23 cellular contexts compared by ENCODE assay signal in genomic region chr14:90072350-90072749, GRCh38. TPM values are rescaled to one million over a fixed set of nuclear protein-coding genes. Genes with fewer than 3 reads are reported as not detected.
DNase-seq lines count a peak whose midpoint lies in the region; ATAC-seq and TF ChIP-seq lines count a peak whose summit lies in the region.
"Had no signal": no experiment of that assay in that cellular context is flagged by ENCODE, and none has a peak within 500 bp of the region (broad histone marks: within the 10 kb centered on the region; RNA-seq: fewer than 3 reads in every experiment).

No MANE protein-coding gene starts in this region.

- no peaks in the 10 kb centered on the region for H3K36me3 ChIP-seq in right atrium auricular region
- no peaks in the 10 kb centered on the region for H3K36me3 ChIP-seq in heart left ventricle
- no peaks in the 10 kb centered on the region for H3K36me3 ChIP-seq in left ventricle myocardium inferior
- no peaks in the 10 kb centered on the region for H3K36me3 ChIP-seq in aorta (ENCODE audit: control insufficient read depth in 1 of 2, insufficient read depth in 2 of 2, low read length in 1 of 2)
- H3K36me3 ChIP-seq: BLaER1 had no signal

- H3K4me1 Mint-ChIP-seq in stimulated activated memory B cell treated with anti-CD40 and anti-IgM and Interleukin-4, amounts not matched to agents 10 μg/mL and 1 μg/mL and 100 μg/mL, for 72 hours: no peaks in the 10 kb centered on the region
- H3K4me1 Mint-ChIP-seq in mesothelial cell of epicardium: no peaks in the 10 kb centered on the region
- H3K4me1 Mint-ChIP-seq: B cell; CD4-positive, CD25-positive, alpha-beta regulatory T cell; GM23338; H9 had no signal

- no peak for DNase-seq in Right ventricle myocardium inferior (ENCODE audit: missing footprints)
- DNase-seq in right atrium auricular region (ENCODE audit: low spot score): no peak
- peak in 2 of 5 donors; percentile 37 to 48 for DNase-seq in heart left ventricle
- no peak for DNase-seq in left ventricle myocardium inferior
- DNase-seq in mesothelial cell of epicardium (ENCODE audit: low spot score in 2 of 2, unreplicated experiment in 2 of 2): no peak
- no peak for DNase-seq in aorta
- DNase-seq: Caco-2; CD4-positive, CD25-positive, alpha-beta regulatory T cell; CD8-positive, alpha-beta T cell; DMS153; EL; GDM1; H9 had no signal

- H3K27ac ChIP-seq in right atrium auricular region: peak overlapping the region in 1 of 2 donors; percentile 51
- H3K27ac ChIP-seq in heart left ventricle: peak overlapping the region in 2 of 12 donors; percentile 50 to 59
- peak overlapping the region; percentile 55 for H3K27ac ChIP-seq in left ventricle myocardium inferior (replicated peaks)
- no peak overlapping the region for H3K27ac ChIP-seq in aorta (ENCODE audit: low read depth in 1 of 2, low read length in 2 of 2)
- H3K27ac ChIP-seq: 22Rv1, BLaER1, C4-2B had no signal

- 39 to 62% (median 44%) methylated on average over 6 of the region's 6 CpGs for WGBS in heart left ventricle, 4 donors
- 70 to 71% methylated on average over 6 of the region's 6 CpGs for WGBS in aorta, 2 donors

- no peak overlapping the region for H3K4me3 Mint-ChIP-seq in stimulated activated memory B cell treated with anti-CD40 and anti-IgM and Interleukin-4, amounts not matched to agents 10 μg/mL and 1 μg/mL and 100 μg/mL, for 72 hours
- no peak overlapping the region for H3K4me3 Mint-ChIP-seq in mesothelial cell of epicardium
- H3K4me3 Mint-ChIP-seq: B cell; CD4-positive, CD25-positive, alpha-beta regulatory T cell; CD8-positive, alpha-beta T cell; GM23338; H9 had no signal

- TF ChIP-seq POLR2A in heart left ventricle (IDR thresholded peaks at IDR 0.05): no peak

- H3K36me3 Mint-ChIP-seq in stimulated activated memory B cell treated with anti-CD40 and anti-IgM and Interleukin-4, amounts not matched to agents 10 μg/mL and 1 μg/mL and 100 μg/mL, for 72 hours: no peaks in the 10 kb centered on the region
- H3K36me3 Mint-ChIP-seq in mesothelial cell of epicardium: no peaks in the 10 kb centered on the region
- H3K36me3 Mint-ChIP-seq: CD4-positive, CD25-positive, alpha-beta regulatory T cell; CD8-positive, alpha-beta T cell had no signal

- H3K9me3 Mint-ChIP-seq in stimulated activated memory B cell treated with anti-CD40 and anti-IgM and Interleukin-4, amounts not matched to agents 10 μg/mL and 1 μg/mL and 100 μg/mL, for 72 hours: no peaks in the 10 kb centered on the region
- H3K9me3 Mint-ChIP-seq in mesothelial cell of epicardium: no peaks in the 10 kb centered on the region
- H3K9me3 Mint-ChIP-seq: CD4-positive, CD25-positive, alpha-beta regulatory T cell; CD8-positive, alpha-beta T cell; GM23338; H9 had no signal

- H3K4me1 ChIP-seq in right atrium auricular region (no peaks in the 10 kb centered on the region), heart left ventricle (no peaks in the 10 kb centered on the region), left ventricle myocardium inferior (peaks cover 13% of the 10 kb centered on the region), aorta (ENCODE audit: control insufficient read depth in 1 of 2, insufficient read depth in 2 of 2, low read length in 2 of 2) (no peaks in the 10 kb centered on the region)
- H3K4me1 ChIP-seq: BLaER1, Caco-2 had no signal

- no peak for TF ChIP-seq CTCF in right atrium auricular region (IDR thresholded peaks at IDR 0.05)
- no peak for TF ChIP-seq CTCF in heart left ventricle (IDR thresholded peaks at IDR 0.05)
- no peak for TF ChIP-seq CTCF in left ventricle myocardium inferior (IDR thresholded peaks at IDR 0.05; ENCODE audit: borderline replicate concordance)
- TF ChIP-seq CTCF in mesothelial cell of epicardium (IDR thresholded peaks at IDR 0.05; ENCODE audit: unreplicated experiment): no peak

- intact Hi-C loops in Right ventricle myocardium inferior (cut with DNase I): loop anchor here (2.0 kb wide), 1 partner anchor 14 kb away; no protein-coding TSS in a partner anchor
- intact Hi-C loops in heart left ventricle (cut with DNase I): no loop called here
- intact Hi-C loops in left ventricle myocardium inferior (cut with micrococcal nuclease): no loop called here
- intact Hi-C loops in aorta (cut with DNase I): no loop called here

- H3K27ac Mint-ChIP-seq in stimulated activated memory B cell treated with anti-CD40 and anti-IgM and Interleukin-4, amounts not matched to agents 10 μg/mL and 1 μg/mL and 100 μg/mL, for 72 hours: no peak overlapping the region
- no peak overlapping the region for H3K27ac Mint-ChIP-seq in mesothelial cell of epicardium
- H3K27ac Mint-ChIP-seq: B cell; CD8-positive, alpha-beta T cell; GM23338; H9 had no signal

- ATAC-seq in Right ventricle myocardium inferior (peak; percentile 92), heart left ventricle (peak in 3 of 4 donors; percentile 45 to 94 (median 85)), GM19455 (IDR thresholded peaks at IDR 0.05; ENCODE audit: unreplicated experiment) (no peak), aorta (ENCODE audit: low FRiP score) (no peak)
- peak; percentile 49 for ATAC-seq in stimulated activated memory B cell treated with anti-CD40 and anti-IgM and Interleukin-4, amounts not matched to agents 10 μg/mL and 1 μg/mL and 100 μg/mL, for 72 hours
- ATAC-seq: CD8-positive, alpha-beta T cell; GM12878; GM23338; HCT116 had no signal

- H3K27me3 Mint-ChIP-seq in stimulated activated memory B cell treated with anti-CD40 and anti-IgM and Interleukin-4, amounts not matched to agents 10 μg/mL and 1 μg/mL and 100 μg/mL, for 72 hours: peaks cover 17% of the 10 kb centered on the region
- peaks cover 60% of the 10 kb centered on the region for H3K27me3 Mint-ChIP-seq in mesothelial cell of epicardium (ENCODE audit: low read depth)

- H3K4me3 ChIP-seq in right atrium auricular region (no peak overlapping the region), heart left ventricle (no peak overlapping the region), left ventricle myocardium inferior (no peak overlapping the region), aorta (ENCODE audit: low read length in 2 of 2) (no peak overlapping the region)
- H3K4me3 ChIP-seq: BLaER1, GM12878, GM23338 had no signal

- H3K27me3 ChIP-seq in right atrium auricular region (no peaks in the 10 kb centered on the region), heart left ventricle (peaks cover 0 to 18% (median 0%) of the 10 kb centered on the region in 9 donors), left ventricle myocardium inferior (ENCODE audit: low read depth) (peaks cover 33% of the 10 kb centered on the region), aorta (ENCODE audit: control insufficient read depth in 1 of 2, insufficient read depth in 2 of 2, low read length in 1 of 2) (no peaks in the 10 kb centered on the region)
- H3K27me3 ChIP-seq: BLaER1 had no signal

- H3K9me3 ChIP-seq in right atrium auricular region (no peaks in the 10 kb centered on the region), heart left ventricle (no peaks in the 10 kb centered on the region), left ventricle myocardium inferior (replicated peaks) (no peaks in the 10 kb centered on the region), aorta (ENCODE audit: control insufficient read depth, low read length) (no peaks in the 10 kb centered on the region)
- H3K9me3 ChIP-seq: BLaER1, Caco-2 had no signal

RNA-seq across cellular contexts. Expression of gene KCNK13, which starts 10.6 kb away (rescaled TPM):
- total RNA-seq in Right ventricle myocardium inferior (6.7 TPM), right atrium auricular region (1 to 10 TPM in 1 of 2 donors, under 1 TPM in 1; 0.93 to 6.0 TPM), heart left ventricle (10 to 100 TPM in 1 of 9 donors, 1 to 10 TPM in 5, under 1 TPM in 3; 0.16 to 10.7 (median 1.7) TPM), left ventricle myocardium inferior (1.9 TPM), mesothelial cell of epicardium (not detected in 3 replicates), aorta (1 to 10 TPM in 1 of 2 donors, under 1 TPM in 1; 0.48 to 1.3 TPM)
- polyA plus RNA-seq in heart left ventricle (under 1 TPM; 0.53 to 0.55 TPM), aorta (under 1 TPM in 1 of 2 donors, not detected in 1; 0.26 TPM)
- total RNA-seq: B cell; Caco-2; CD8-positive, alpha-beta T cell; GM12878 had no signal
- polyA plus RNA-seq: AG04450; CD4-positive, CD25-positive, alpha-beta regulatory T cell; GM12878 had no signal

Comparison
In these comparisons a context has a peak if more than half of its experiments do, and no peak if none do; other contexts are left out.
1. ATAC-seq: peak in Right ventricle myocardium inferior (single experiment), heart left ventricle (3 of 4) and stimulated activated memory B cell treated with anti-CD40 and anti-IgM and Interleukin-4, amounts not matched to agents 10 μg/mL and 1 μg/mL and 100 μg/mL, for 72 hours (single experiment); none in GM19455 (single experiment) and aorta (single experiment).